1 cellular context compared by ENCODE assay signal in the genomic region with DNA sequence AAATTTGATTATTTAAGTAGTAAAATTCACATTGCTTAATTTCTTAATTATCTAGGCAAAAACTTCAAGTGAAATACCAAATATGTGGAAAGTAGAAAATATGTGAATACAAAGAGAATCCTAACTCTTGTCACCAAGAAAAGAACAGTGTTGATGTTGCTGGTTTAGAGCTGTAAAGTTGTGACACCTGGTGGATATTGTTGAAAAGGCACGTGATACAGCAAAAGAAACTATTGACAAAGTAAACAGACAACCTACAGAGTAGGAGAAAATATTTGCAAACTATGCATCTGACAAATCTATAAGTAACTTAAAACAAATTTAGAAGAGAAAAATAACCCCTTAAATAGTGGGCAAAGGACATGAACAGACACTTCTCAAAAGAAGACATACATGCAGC.
TF ChIP-seq lines count a peak whose summit lies in the region.

No MANE protein-coding gene starts in this region.

TF ChIP-seq in HepG2, 621 proteins besides CTCF, POLR2A, EP300 and RAD21 (continued from another document and continues in another):
- TF ChIP-seq, protein P1, sequence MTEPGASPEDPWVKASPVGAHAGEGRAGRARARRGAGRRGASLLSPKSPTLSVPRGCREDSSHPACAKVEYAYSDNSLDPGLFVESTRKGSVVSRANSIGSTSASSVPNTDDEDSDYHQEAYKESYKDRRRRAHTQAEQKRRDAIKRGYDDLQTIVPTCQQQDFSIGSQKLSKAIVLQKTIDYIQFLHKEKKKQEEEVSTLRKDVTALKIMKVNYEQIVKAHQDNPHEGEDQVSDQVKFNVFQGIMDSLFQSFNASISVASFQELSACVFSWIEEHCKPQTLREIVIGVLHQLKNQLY (CRISPR knock-in tag; IDR thresholded peaks at IDR 0.05): peak; percentile 69
- TF ChIP-seq, protein P2, sequence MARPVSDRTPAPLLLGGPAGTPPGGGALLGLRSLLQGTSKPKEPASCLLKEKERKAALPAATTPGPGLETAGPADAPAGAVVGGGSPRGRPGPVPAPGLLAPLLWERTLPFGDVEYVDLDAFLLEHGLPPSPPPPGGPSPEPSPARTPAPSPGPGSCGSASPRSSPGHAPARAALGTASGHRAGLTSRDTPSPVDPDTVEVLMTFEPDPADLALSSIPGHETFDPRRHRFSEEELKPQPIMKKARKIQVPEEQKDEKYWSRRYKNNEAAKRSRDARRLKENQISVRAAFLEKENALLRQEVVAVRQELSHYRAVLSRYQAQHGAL (CRISPR knock-in tag; IDR thresholded peaks at IDR 0.05; ENCODE audit: not compliant biosample characterization): no peak
- TF ChIP-seq, protein P3, sequence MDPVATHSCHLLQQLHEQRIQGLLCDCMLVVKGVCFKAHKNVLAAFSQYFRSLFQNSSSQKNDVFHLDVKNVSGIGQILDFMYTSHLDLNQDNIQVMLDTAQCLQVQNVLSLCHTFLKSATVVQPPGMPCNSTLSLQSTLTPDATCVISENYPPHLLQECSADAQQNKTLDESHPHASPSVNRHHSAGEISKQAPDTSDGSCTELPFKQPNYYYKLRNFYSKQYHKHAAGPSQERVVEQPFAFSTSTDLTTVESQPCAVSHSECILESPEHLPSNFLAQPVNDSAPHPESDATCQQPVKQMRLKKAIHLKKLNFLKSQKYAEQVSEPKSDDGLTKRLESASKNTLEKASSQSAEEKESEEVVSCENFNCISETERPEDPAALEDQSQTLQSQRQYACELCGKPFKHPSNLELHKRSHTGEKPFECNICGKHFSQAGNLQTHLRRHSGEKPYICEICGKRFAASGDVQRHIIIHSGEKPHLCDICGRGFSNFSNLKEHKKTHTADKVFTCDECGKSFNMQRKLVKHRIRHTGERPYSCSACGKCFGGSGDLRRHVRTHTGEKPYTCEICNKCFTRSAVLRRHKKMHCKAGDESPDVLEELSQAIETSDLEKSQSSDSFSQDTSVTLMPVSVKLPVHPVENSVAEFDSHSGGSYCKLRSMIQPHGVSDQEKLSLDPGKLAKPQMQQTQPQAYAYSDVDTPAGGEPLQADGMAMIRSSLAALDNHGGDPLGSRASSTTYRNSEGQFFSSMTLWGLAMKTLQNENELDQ (CRISPR knock-in tag; IDR thresholded peaks at IDR 0.05; ENCODE audit: borderline replicate concordance): no peak
- TF ChIP-seq, protein P4, sequence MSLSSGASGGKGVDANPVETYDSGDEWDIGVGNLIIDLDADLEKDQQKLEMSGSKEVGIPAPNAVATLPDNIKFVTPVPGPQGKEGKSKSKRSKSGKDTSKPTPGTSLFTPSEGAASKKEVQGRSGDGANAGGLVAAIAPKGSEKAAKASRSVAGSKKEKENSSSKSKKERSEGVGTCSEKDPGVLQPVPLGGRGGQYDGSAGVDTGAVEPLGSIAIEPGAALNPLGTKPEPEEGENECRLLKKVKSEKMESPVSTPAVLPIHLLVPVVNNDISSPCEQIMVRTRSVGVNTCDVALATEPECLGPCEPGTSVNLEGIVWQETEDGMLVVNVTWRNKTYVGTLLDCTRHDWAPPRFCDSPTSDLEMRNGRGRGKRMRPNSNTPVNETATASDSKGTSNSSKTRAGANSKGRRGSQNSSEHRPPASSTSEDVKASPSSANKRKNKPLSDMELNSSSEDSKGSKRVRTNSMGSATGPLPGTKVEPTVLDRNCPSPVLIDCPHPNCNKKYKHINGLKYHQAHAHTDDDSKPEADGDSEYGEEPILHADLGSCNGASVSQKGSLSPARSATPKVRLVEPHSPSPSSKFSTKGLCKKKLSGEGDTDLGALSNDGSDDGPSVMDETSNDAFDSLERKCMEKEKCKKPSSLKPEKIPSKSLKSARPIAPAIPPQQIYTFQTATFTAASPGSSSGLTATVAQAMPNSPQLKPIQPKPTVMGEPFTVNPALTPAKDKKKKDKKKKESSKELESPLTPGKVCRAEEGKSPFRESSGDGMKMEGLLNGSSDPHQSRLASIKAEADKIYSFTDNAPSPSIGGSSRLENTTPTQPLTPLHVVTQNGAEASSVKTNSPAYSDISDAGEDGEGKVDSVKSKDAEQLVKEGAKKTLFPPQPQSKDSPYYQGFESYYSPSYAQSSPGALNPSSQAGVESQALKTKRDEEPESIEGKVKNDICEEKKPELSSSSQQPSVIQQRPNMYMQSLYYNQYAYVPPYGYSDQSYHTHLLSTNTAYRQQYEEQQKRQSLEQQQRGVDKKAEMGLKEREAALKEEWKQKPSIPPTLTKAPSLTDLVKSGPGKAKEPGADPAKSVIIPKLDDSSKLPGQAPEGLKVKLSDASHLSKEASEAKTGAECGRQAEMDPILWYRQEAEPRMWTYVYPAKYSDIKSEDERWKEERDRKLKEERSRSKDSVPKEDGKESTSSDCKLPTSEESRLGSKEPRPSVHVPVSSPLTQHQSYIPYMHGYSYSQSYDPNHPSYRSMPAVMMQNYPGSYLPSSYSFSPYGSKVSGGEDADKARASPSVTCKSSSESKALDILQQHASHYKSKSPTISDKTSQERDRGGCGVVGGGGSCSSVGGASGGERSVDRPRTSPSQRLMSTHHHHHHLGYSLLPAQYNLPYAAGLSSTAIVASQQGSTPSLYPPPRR (CRISPR knock-in tag; IDR thresholded peaks at IDR 0.05; ENCODE audit: borderline replicate concordance): no peak
- TF ChIP-seq ZNF781 (CRISPR knock-in tag; IDR thresholded peaks at IDR 0.05; ENCODE audit: borderline replicate concordance, not compliant biosample characterization) (no peak), ZNF335 (CRISPR knock-in tag; IDR thresholded peaks at IDR 0.05) (no peak), ZNF350 (CRISPR knock-in tag; IDR thresholded peaks at IDR 0.05; ENCODE audit: borderline replicate concordance, low read depth) (no peak), TAF1 (CRISPR knock-in tag; IDR thresholded peaks at IDR 0.05) (no peak), NR1H2 (CRISPR knock-in tag; IDR thresholded peaks at IDR 0.05; ENCODE audit: borderline replicate concordance, low read depth) (no peak), TGIF2 (CRISPR knock-in tag; IDR thresholded peaks at IDR 0.05) (peak; percentile 48; the same call in 1 of the 2 replicates), HNF4G (IDR thresholded peaks at IDR 0.05; ENCODE audit: borderline replicate concordance, low read depth, low read length) (no peak), HNF4G (CRISPR knock-in tag; IDR thresholded peaks at IDR 0.05; ENCODE audit: borderline replicate concordance, low read depth) (no peak), ZNF460 (CRISPR knock-in tag; IDR thresholded peaks at IDR 0.05; ENCODE audit: borderline replicate concordance) (no peak), SRF (IDR thresholded peaks at IDR 0.05; ENCODE audit: low read depth, low read length) (no peak), TAF15 (IDR thresholded peaks at IDR 0.05; ENCODE audit: low read depth, low read length, poor library complexity, severe bottlenecking) (no peak), RFX5 (IDR thresholded peaks at IDR 0.05; ENCODE audit: low read depth, low read length) (no peak), NFKBIZ (CRISPR knock-in tag; IDR thresholded peaks at IDR 0.05) (no peak), IRF2 (CRISPR knock-in tag; IDR thresholded peaks at IDR 0.05) (peak; percentile 19; the same call in 1 of the 2 replicates), ZNF724P (CRISPR knock-in tag; IDR thresholded peaks at IDR 0.05; ENCODE audit: borderline replicate concordance) (no peak), ZMYM3 (CRISPR knock-in tag; IDR thresholded peaks at IDR 0.05) (no peak), AHR (CRISPR knock-in tag; IDR thresholded peaks at IDR 0.05) (no peak), YY1 (IDR thresholded peaks at IDR 0.05; ENCODE audit: insufficient read depth, insufficient replicate concordance, low read depth, low read length) (no peak), ZNF670 (CRISPR knock-in tag; IDR thresholded peaks at IDR 0.05; ENCODE audit: borderline replicate concordance) (no peak), KMT2B (CRISPR knock-in tag; IDR thresholded peaks at IDR 0.05) (no peak), MIXL1 (CRISPR knock-in tag; IDR thresholded peaks at IDR 0.05) (0 out of 2 replicates have a peak, but pooled peaks have one; percentile 48), ZNF547 (CRISPR knock-in tag; IDR thresholded peaks at IDR 0.05) (no peak), ERF (CRISPR knock-in tag; IDR thresholded peaks at IDR 0.05) (no peak), PHF21A (CRISPR knock-in tag; IDR thresholded peaks at IDR 0.05) (no peak), TCF7 (IDR thresholded peaks at IDR 0.05; ENCODE audit: low read depth) (no peak), ZBTB38 (CRISPR knock-in tag; IDR thresholded peaks at IDR 0.05) (no peak), ZNF343 (CRISPR knock-in tag; IDR thresholded peaks at IDR 0.05) (no peak), ZNF432 (CRISPR knock-in tag; IDR thresholded peaks at IDR 0.05; ENCODE audit: borderline replicate concordance) (no peak)
- TF ChIP-seq, protein P5, sequence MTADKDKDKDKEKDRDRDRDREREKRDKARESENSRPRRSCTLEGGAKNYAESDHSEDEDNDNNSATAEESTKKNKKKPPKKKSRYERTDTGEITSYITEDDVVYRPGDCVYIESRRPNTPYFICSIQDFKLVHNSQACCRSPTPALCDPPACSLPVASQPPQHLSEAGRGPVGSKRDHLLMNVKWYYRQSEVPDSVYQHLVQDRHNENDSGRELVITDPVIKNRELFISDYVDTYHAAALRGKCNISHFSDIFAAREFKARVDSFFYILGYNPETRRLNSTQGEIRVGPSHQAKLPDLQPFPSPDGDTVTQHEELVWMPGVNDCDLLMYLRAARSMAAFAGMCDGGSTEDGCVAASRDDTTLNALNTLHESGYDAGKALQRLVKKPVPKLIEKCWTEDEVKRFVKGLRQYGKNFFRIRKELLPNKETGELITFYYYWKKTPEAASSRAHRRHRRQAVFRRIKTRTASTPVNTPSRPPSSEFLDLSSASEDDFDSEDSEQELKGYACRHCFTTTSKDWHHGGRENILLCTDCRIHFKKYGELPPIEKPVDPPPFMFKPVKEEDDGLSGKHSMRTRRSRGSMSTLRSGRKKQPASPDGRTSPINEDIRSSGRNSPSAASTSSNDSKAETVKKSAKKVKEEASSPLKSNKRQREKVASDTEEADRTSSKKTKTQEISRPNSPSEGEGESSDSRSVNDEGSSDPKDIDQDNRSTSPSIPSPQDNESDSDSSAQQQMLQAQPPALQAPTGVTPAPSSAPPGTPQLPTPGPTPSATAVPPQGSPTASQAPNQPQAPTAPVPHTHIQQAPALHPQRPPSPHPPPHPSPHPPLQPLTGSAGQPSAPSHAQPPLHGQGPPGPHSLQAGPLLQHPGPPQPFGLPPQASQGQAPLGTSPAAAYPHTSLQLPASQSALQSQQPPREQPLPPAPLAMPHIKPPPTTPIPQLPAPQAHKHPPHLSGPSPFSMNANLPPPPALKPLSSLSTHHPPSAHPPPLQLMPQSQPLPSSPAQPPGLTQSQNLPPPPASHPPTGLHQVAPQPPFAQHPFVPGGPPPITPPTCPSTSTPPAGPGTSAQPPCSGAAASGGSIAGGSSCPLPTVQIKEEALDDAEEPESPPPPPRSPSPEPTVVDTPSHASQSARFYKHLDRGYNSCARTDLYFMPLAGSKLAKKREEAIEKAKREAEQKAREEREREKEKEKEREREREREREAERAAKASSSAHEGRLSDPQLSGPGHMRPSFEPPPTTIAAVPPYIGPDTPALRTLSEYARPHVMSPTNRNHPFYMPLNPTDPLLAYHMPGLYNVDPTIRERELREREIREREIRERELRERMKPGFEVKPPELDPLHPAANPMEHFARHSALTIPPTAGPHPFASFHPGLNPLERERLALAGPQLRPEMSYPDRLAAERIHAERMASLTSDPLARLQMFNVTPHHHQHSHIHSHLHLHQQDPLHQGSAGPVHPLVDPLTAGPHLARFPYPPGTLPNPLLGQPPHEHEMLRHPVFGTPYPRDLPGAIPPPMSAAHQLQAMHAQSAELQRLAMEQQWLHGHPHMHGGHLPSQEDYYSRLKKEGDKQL (CRISPR knock-in tag; IDR thresholded peaks at IDR 0.05; ENCODE audit: low read depth): no peak
- TF ChIP-seq, protein P6, sequence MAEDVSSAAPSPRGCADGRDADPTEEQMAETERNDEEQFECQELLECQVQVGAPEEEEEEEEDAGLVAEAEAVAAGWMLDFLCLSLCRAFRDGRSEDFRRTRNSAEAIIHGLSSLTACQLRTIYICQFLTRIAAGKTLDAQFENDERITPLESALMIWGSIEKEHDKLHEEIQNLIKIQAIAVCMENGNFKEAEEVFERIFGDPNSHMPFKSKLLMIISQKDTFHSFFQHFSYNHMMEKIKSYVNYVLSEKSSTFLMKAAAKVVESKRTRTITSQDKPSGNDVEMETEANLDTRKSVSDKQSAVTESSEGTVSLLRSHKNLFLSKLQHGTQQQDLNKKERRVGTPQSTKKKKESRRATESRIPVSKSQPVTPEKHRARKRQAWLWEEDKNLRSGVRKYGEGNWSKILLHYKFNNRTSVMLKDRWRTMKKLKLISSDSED (CRISPR knock-in tag; IDR thresholded peaks at IDR 0.05): no peak
- TF ChIP-seq, protein P7, sequence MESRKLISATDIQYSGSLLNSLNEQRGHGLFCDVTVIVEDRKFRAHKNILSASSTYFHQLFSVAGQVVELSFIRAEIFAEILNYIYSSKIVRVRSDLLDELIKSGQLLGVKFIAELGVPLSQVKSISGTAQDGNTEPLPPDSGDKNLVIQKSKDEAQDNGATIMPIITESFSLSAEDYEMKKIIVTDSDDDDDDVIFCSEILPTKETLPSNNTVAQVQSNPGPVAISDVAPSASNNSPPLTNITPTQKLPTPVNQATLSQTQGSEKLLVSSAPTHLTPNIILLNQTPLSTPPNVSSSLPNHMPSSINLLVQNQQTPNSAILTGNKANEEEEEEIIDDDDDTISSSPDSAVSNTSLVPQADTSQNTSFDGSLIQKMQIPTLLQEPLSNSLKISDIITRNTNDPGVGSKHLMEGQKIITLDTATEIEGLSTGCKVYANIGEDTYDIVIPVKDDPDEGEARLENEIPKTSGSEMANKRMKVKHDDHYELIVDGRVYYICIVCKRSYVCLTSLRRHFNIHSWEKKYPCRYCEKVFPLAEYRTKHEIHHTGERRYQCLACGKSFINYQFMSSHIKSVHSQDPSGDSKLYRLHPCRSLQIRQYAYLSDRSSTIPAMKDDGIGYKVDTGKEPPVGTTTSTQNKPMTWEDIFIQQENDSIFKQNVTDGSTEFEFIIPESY (CRISPR knock-in tag; IDR thresholded peaks at IDR 0.05): no peak
- TF ChIP-seq, protein P8, sequence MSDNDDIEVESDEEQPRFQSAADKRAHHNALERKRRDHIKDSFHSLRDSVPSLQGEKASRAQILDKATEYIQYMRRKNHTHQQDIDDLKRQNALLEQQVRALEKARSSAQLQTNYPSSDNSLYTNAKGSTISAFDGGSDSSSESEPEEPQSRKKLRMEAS (IDR thresholded peaks at IDR 0.05): peak; percentile 30; the same call in 1 of the 2 replicates
- TF ChIP-seq, protein P9, sequence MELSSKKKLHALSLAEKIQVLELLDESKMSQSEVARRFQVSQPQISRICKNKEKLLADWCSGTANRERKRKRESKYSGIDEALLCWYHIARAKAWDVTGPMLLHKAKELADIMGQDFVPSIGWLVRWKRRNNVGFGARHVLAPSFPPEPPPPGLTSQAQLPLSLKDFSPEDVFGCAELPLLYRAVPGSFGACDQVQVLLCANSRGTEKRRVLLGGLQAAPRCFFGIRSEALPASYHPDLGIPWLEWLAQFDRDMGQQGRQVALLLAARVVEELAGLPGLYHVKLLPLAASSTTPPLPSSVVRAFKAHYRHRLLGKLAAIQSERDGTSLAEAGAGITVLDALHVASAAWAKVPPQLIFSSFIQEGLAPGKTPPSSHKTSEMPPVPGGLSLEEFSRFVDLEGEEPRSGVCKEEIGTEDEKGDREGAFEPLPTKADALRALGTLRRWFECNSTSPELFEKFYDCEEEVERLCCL (CRISPR knock-in tag; IDR thresholded peaks at IDR 0.05; ENCODE audit: borderline replicate concordance): no peak
